In the genomic region with DNA sequence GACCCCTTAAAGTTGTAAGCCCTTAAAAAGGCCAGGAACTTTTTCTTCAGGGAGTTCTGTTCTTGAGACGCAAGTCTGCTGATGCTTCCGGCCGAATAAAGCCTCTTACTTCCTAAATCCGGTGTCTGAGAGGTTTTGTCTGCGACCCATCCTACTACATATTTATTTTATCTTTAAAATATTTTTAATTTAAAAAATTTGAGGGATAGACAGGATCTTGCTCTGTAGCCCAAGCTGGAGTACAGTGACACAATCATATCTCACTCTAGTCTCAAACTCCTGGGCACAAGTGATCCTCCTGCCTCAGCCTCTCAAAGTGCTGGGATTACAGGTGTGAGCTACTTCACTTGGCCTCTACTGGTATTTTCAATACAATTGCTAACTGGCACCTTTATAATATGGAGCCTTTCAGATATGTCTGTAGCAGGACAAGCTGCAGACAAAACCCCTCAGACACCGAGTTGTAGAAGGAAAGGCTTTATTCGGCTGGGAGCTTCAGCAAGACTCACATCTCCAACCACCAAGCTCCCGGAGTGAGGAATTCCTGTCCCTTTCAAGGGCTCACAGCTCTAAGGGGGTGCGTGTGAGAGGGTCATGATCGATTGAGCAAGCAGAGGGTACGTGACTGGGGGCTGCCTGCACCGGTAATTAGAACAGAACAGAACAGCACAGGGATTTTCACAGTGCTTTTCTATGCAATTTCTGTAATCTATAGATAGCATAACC, we compare ENCODE assay signal across 38 cellular contexts. TPM values are rescaled to one million over a fixed set of nuclear protein-coding genes. Genes with fewer than 3 reads are reported as not detected.
"Had no signal": no experiment of that assay in that cellular context is flagged by ENCODE, and none has a peak within 500 bp of the region (broad histone marks: within the 10 kb centered on the region; RNA-seq: fewer than 3 reads in every experiment).

No MANE protein-coding gene starts in this region.

- H3K4me3 ChIP-seq: adrenal gland, body of pancreas, esophagus muscularis mucosa, gastrocnemius medialis, heart left ventricle had no signal

- H3K9me3 Mint-ChIP-seq: activated CD4-positive, alpha-beta memory T cell treated with anti-CD3 and anti-CD28 coated beads for 36 hours; activated CD4-positive, alpha-beta T cell treated with anti-CD3 and anti-CD28 coated beads, Interleukin-2, amount 10 ng/mL, durations not matched to agents 24 days and 14 days; activated naive CD4-positive, alpha-beta T cell treated with anti-CD3 and anti-CD28 coated beads for 36 hours; activated naive CD4-positive, alpha-beta T cell treated with anti-CD3 and anti-CD28 coated beads, Interleukin-2, amount 50 U/mL, for 24 hours; activated naive CD8-positive, alpha-beta T cell treated with anti-CD3 and anti-CD28 coated beads for 36 hours; activated naive CD8-positive, alpha-beta T cell treated with anti-CD3 and anti-CD28 coated beads, Interleukin-2, amount 50 U/mL, for 24 hours; activated T-helper 1 cell treated with anti-CD3 and anti-CD28 coated beads, Interleukin-12 subunit alpha, Interleukin-12 subunit beta, Interleukin-2, Interleukin-4 antibody, amounts not matched to agents 30 ng/mL and 10 ng/mL and 1 ng/mL, durations not matched to agents 14 hours and 24 hours and 36 hours; activated T-helper 2 cell treated with anti-CD3 and anti-CD28 coated beads, Interferon-gamma antibody, Interleukin-2, Interleukin-4, amounts not matched to agents 10 μg/mL and 5 μg/mL and 100 μg/mL, durations not matched to agents 14 hours and 24 hours and 36 hours; effector memory CD8-positive, alpha-beta T cell; T-helper 1 cell treated with Interleukin-12 subunit alpha and Interleukin-12 subunit beta and Interleukin-4 antibody, amounts not matched to agents 30 μg/mL and 1 μg/mL, for 36 hours had no signal

- DNase-seq: activated CD4-positive, alpha-beta memory T cell treated with anti-CD3 and anti-CD28 coated beads for 36 hours; activated CD4-positive, alpha-beta T cell treated with anti-CD3 and anti-CD28 coated beads for 36 hours; activated CD4-positive, alpha-beta T cell treated with anti-CD3 and anti-CD28 coated beads, Interleukin-2, amount 10 ng/mL, durations not matched to agents 24 days and 14 days; activated CD4-positive, CD25-positive, alpha-beta regulatory T cell; activated CD4-positive, CD25-positive, alpha-beta regulatory T cell treated with anti-CD3 and anti-CD28 coated beads, Interleukin-2, amount 50 U/mL, for 72 hours; activated CD8-positive, alpha-beta memory T cell treated with anti-CD3 and anti-CD28 coated beads, Interleukin-2, amount 10 ng/mL, durations not matched to agents 7 days and 5 days; activated CD8-positive, alpha-beta memory T cell treated with anti-CD3 and anti-CD28 coated beads, Interleukin-2, amount 50 U/mL, for 4 hours; activated CD8-positive, alpha-beta T cell treated with anti-CD3 and anti-CD28 coated beads, Interleukin-2, amount 10 ng/mL, durations not matched to agents 7 days and 5 days; activated effector memory CD4-positive, alpha-beta T cell treated with anti-CD3 and anti-CD28 coated beads, Interleukin-2, amount 50 U/mL, for 16 hours; activated naive CD4-positive, alpha-beta T cell treated with anti-CD3 and anti-CD28 coated beads for 36 hours; activated naive CD8-positive, alpha-beta T cell treated with anti-CD3 and anti-CD28 coated beads for 36 hours; activated naive CD8-positive, alpha-beta T cell treated with anti-CD3 and anti-CD28 coated beads, Interleukin-2, amount 50 U/mL, for 24 hours; activated T-cell treated with anti-CD3 and anti-CD28 coated beads, Interleukin-2, amount 50 U/mL, for 1 hour; activated T-cell treated with anti-CD3 and anti-CD28 coated beads, Interleukin-2, amount 50 U/mL, for 48 hours; adrenal gland; amygdala; aorta; body of pancreas; caudate nucleus; cortex of kidney; dermis blood vessel endothelial cell; effector CD4-positive, alpha-beta T cell; effector memory CD8-positive, alpha-beta T cell; erythroblast; foreskin keratinocyte; gastrocnemius medialis; glutamatergic neuron; heart left ventricle; T1000 had no signal

- H3K4me3 Mint-ChIP-seq: activated CD4-positive, alpha-beta memory T cell treated with anti-CD3 and anti-CD28 coated beads for 36 hours; activated CD4-positive, alpha-beta T cell treated with anti-CD3 and anti-CD28 coated beads for 36 hours; activated CD4-positive, alpha-beta T cell treated with anti-CD3 and anti-CD28 coated beads, Interleukin-2, amount 10 ng/mL, durations not matched to agents 24 days and 14 days; activated CD8-positive, alpha-beta memory T cell treated with anti-CD3 and anti-CD28 coated beads, Interleukin-2, amount 10 ng/mL, durations not matched to agents 7 days and 5 days; activated CD8-positive, alpha-beta T cell treated with anti-CD3 and anti-CD28 coated beads, Interleukin-2, amount 10 ng/mL, durations not matched to agents 7 days and 5 days; activated naive CD4-positive, alpha-beta T cell treated with anti-CD3 and anti-CD28 coated beads for 36 hours; activated naive CD4-positive, alpha-beta T cell treated with anti-CD3 and anti-CD28 coated beads, Interleukin-2, amount 50 U/mL, for 24 hours; activated naive CD8-positive, alpha-beta T cell treated with anti-CD3 and anti-CD28 coated beads for 36 hours; activated naive CD8-positive, alpha-beta T cell treated with anti-CD3 and anti-CD28 coated beads, Interleukin-2, amount 50 U/mL, for 24 hours; activated T-helper 1 cell treated with anti-CD3 and anti-CD28 coated beads, Interleukin-12 subunit alpha, Interleukin-12 subunit beta, Interleukin-2, Interleukin-4 antibody, amounts not matched to agents 30 ng/mL and 10 ng/mL and 1 ng/mL, durations not matched to agents 14 hours and 24 hours and 36 hours; effector memory CD8-positive, alpha-beta T cell; T-helper 1 cell treated with Interleukin-12 subunit alpha and Interleukin-12 subunit beta and Interleukin-4 antibody, amounts not matched to agents 30 μg/mL and 1 μg/mL, for 36 hours had no signal

- H3K27me3 ChIP-seq: adrenal gland, body of pancreas, gastrocnemius medialis had no signal

- FAIRE-seq: colon had no signal

- H3K36me3 Mint-ChIP-seq: activated CD4-positive, alpha-beta memory T cell treated with anti-CD3 and anti-CD28 coated beads for 36 hours; activated CD8-positive, alpha-beta memory T cell treated with anti-CD3 and anti-CD28 coated beads, Interleukin-2, amount 10 ng/mL, durations not matched to agents 7 days and 5 days; activated naive CD4-positive, alpha-beta T cell treated with anti-CD3 and anti-CD28 coated beads, Interleukin-2, amount 50 U/mL, for 24 hours had no signal

- H3K36me3 ChIP-seq: adrenal gland, esophagus muscularis mucosa, gastrocnemius medialis, heart left ventricle had no signal

- H3K4me1 Mint-ChIP-seq: activated CD4-positive, alpha-beta T cell treated with anti-CD3 and anti-CD28 coated beads for 36 hours; activated CD4-positive, alpha-beta T cell treated with anti-CD3 and anti-CD28 coated beads, Interleukin-2, amount 10 ng/mL, durations not matched to agents 24 days and 14 days; activated CD8-positive, alpha-beta memory T cell treated with anti-CD3 and anti-CD28 coated beads, Interleukin-2, amount 10 ng/mL, durations not matched to agents 7 days and 5 days; activated naive CD4-positive, alpha-beta T cell treated with anti-CD3 and anti-CD28 coated beads, Interleukin-2, amount 50 U/mL, for 24 hours; activated naive CD8-positive, alpha-beta T cell treated with anti-CD3 and anti-CD28 coated beads for 36 hours; activated naive CD8-positive, alpha-beta T cell treated with anti-CD3 and anti-CD28 coated beads, Interleukin-2, amount 50 U/mL, for 24 hours had no signal

- ATAC-seq: activated CD4-positive, alpha-beta T cell treated with anti-CD3 and anti-CD28 coated beads for 36 hours; activated CD8-positive, alpha-beta memory T cell treated with anti-CD3 and anti-CD28 coated beads, Interleukin-2, amount 10 ng/mL, durations not matched to agents 7 days and 5 days; activated CD8-positive, alpha-beta T cell treated with anti-CD3 and anti-CD28 coated beads, Interleukin-2, amount 10 ng/mL, durations not matched to agents 7 days and 5 days; activated naive CD8-positive, alpha-beta T cell treated with anti-CD3 and anti-CD28 coated beads, Interleukin-2, amount 50 U/mL, for 24 hours; body of pancreas; effector memory CD8-positive, alpha-beta T cell; foreskin keratinocyte; gastrocnemius medialis; heart left ventricle had no signal

- H3K4me1 ChIP-seq: adrenal gland, body of pancreas, esophagus muscularis mucosa, foreskin keratinocyte, gastrocnemius medialis, heart left ventricle had no signal

- H3K27ac ChIP-seq: adrenal gland, esophagus muscularis mucosa, foreskin keratinocyte, gastrocnemius medialis, heart left ventricle had no signal

- H3K9me3 ChIP-seq: adrenal gland, body of pancreas, esophagus muscularis mucosa, gastrocnemius medialis, heart left ventricle had no signal

- H3K27ac Mint-ChIP-seq: activated CD4-positive, alpha-beta memory T cell treated with anti-CD3 and anti-CD28 coated beads for 36 hours; activated CD4-positive, alpha-beta T cell treated with anti-CD3 and anti-CD28 coated beads for 36 hours; activated CD4-positive, alpha-beta T cell treated with anti-CD3 and anti-CD28 coated beads, Interleukin-2, amount 10 ng/mL, durations not matched to agents 24 days and 14 days; activated CD8-positive, alpha-beta memory T cell treated with anti-CD3 and anti-CD28 coated beads, Interleukin-2, amount 10 ng/mL, durations not matched to agents 7 days and 5 days; activated CD8-positive, alpha-beta T cell treated with anti-CD3 and anti-CD28 coated beads, Interleukin-2, amount 10 ng/mL, durations not matched to agents 7 days and 5 days; activated naive CD4-positive, alpha-beta T cell treated with anti-CD3 and anti-CD28 coated beads for 36 hours; activated naive CD4-positive, alpha-beta T cell treated with anti-CD3 and anti-CD28 coated beads, Interleukin-2, amount 50 U/mL, for 24 hours; activated naive CD8-positive, alpha-beta T cell treated with anti-CD3 and anti-CD28 coated beads for 36 hours; activated naive CD8-positive, alpha-beta T cell treated with anti-CD3 and anti-CD28 coated beads, Interleukin-2, amount 50 U/mL, for 24 hours; activated T-helper 1 cell treated with anti-CD3 and anti-CD28 coated beads, Interleukin-12 subunit alpha, Interleukin-12 subunit beta, Interleukin-2, Interleukin-4 antibody, amounts not matched to agents 30 ng/mL and 10 ng/mL and 1 ng/mL, durations not matched to agents 14 hours and 24 hours and 36 hours; activated T-helper 2 cell treated with anti-CD3 and anti-CD28 coated beads, Interferon-gamma antibody, Interleukin-2, Interleukin-4, amounts not matched to agents 10 μg/mL and 5 μg/mL and 100 μg/mL, durations not matched to agents 14 hours and 24 hours and 36 hours; effector memory CD8-positive, alpha-beta T cell; T-helper 1 cell treated with Interleukin-12 subunit alpha and Interleukin-12 subunit beta and Interleukin-4 antibody, amounts not matched to agents 30 μg/mL and 1 μg/mL, for 36 hours had no signal

RNA-seq across cellular contexts. Expression of a gene that starts 41.0 kb away (rescaled TPM):
- total RNA-seq: activated CD4-positive, alpha-beta memory T cell treated with anti-CD3 and anti-CD28 coated beads for 36 hours; activated CD4-positive, alpha-beta T cell treated with anti-CD3 and anti-CD28 coated beads for 36 hours; activated CD4-positive, alpha-beta T cell treated with anti-CD3 and anti-CD28 coated beads, Interleukin-2, amount 10 ng/mL, durations not matched to agents 24 days and 14 days; activated CD8-positive, alpha-beta memory T cell treated with anti-CD3 and anti-CD28 coated beads for 36 hours; activated CD8-positive, alpha-beta memory T cell treated with anti-CD3 and anti-CD28 coated beads, Interleukin-2, amount 10 ng/mL, durations not matched to agents 7 days and 5 days; activated CD8-positive, alpha-beta T cell treated with anti-CD3 and anti-CD28 coated beads, Interleukin-2, amount 10 ng/mL, durations not matched to agents 7 days and 5 days; activated naive CD4-positive, alpha-beta T cell treated with anti-CD3 and anti-CD28 coated beads for 36 hours; activated naive CD8-positive, alpha-beta T cell treated with anti-CD3 and anti-CD28 coated beads for 36 hours; activated T-helper 1 cell treated with anti-CD3 and anti-CD28 coated beads, Interleukin-12 subunit alpha, Interleukin-12 subunit beta, Interleukin-2, Interleukin-4 antibody, amounts not matched to agents 30 ng/mL and 10 ng/mL and 1 ng/mL, durations not matched to agents 14 hours and 24 hours and 36 hours; activated T-helper 2 cell treated with anti-CD3 and anti-CD28 coated beads, Interferon-gamma antibody, Interleukin-2, Interleukin-4, amounts not matched to agents 10 μg/mL and 5 μg/mL and 100 μg/mL, durations not matched to agents 14 hours and 24 hours and 36 hours; adrenal gland; aorta; body of pancreas; chondrocyte; dermis blood vessel endothelial cell; esophagus muscularis mucosa; foreskin keratinocyte; gastrocnemius medialis; heart left ventricle; T-helper 2 cell treated with Interferon-gamma antibody and Interleukin-4, amounts not matched to agents 100 ng/mL and 5 ng/mL, for 36 hours had no signal
- polyA plus RNA-seq: adrenal gland, aorta, foreskin keratinocyte, heart left ventricle had no signal

RNA-seq across cellular contexts. Expression of a gene that starts 51.1 kb away (rescaled TPM):
- total RNA-seq: activated CD4-positive, alpha-beta memory T cell treated with anti-CD3 and anti-CD28 coated beads for 36 hours; activated CD4-positive, alpha-beta T cell treated with anti-CD3 and anti-CD28 coated beads for 36 hours; activated CD4-positive, alpha-beta T cell treated with anti-CD3 and anti-CD28 coated beads, Interleukin-2, amount 10 ng/mL, durations not matched to agents 24 days and 14 days; activated CD8-positive, alpha-beta memory T cell treated with anti-CD3 and anti-CD28 coated beads for 36 hours; activated CD8-positive, alpha-beta memory T cell treated with anti-CD3 and anti-CD28 coated beads, Interleukin-2, amount 10 ng/mL, durations not matched to agents 7 days and 5 days; activated CD8-positive, alpha-beta T cell treated with anti-CD3 and anti-CD28 coated beads, Interleukin-2, amount 10 ng/mL, durations not matched to agents 7 days and 5 days; activated naive CD4-positive, alpha-beta T cell treated with anti-CD3 and anti-CD28 coated beads for 36 hours; activated naive CD8-positive, alpha-beta T cell treated with anti-CD3 and anti-CD28 coated beads for 36 hours; activated T-helper 1 cell treated with anti-CD3 and anti-CD28 coated beads, Interleukin-12 subunit alpha, Interleukin-12 subunit beta, Interleukin-2, Interleukin-4 antibody, amounts not matched to agents 30 ng/mL and 10 ng/mL and 1 ng/mL, durations not matched to agents 14 hours and 24 hours and 36 hours; activated T-helper 2 cell treated with anti-CD3 and anti-CD28 coated beads, Interferon-gamma antibody, Interleukin-2, Interleukin-4, amounts not matched to agents 10 μg/mL and 5 μg/mL and 100 μg/mL, durations not matched to agents 14 hours and 24 hours and 36 hours; adrenal gland; aorta; body of pancreas; chondrocyte; dermis blood vessel endothelial cell; esophagus muscularis mucosa; foreskin keratinocyte; gastrocnemius medialis; heart left ventricle; T-helper 2 cell treated with Interferon-gamma antibody and Interleukin-4, amounts not matched to agents 100 ng/mL and 5 ng/mL, for 36 hours had no signal
- polyA plus RNA-seq: adrenal gland, aorta, foreskin keratinocyte, heart left ventricle had no signal
